In the genomic region with DNA sequence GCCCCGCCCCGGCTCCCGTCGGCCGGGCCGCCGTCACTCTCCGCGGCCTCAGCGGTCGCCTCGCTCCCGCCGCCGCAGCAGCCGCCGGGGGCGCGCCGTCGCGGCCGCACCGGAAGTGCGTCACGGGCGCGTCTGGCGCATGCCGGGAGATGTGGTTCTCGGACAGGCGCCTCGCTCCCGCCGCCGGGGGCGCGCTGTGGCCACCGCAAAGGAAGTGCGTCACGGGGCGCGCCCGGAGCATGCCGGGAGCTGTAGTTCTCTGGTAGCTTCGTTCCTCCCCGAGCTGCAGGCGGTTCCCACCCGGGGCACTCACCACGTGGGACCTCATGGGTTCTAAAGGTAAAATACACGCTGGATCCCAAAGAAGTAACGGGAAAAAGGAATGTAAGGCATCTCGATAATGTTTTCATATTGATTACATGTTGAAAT, we compare ENCODE assay signal across 8 cellular contexts. TPM values are rescaled to one million over a fixed set of nuclear protein-coding genes. Genes with fewer than 3 reads are reported as not detected.
DNase-seq lines count a peak whose midpoint lies in the region; ATAC-seq and FAIRE-seq lines count a peak whose summit lies in the region.

A gene with protein sequence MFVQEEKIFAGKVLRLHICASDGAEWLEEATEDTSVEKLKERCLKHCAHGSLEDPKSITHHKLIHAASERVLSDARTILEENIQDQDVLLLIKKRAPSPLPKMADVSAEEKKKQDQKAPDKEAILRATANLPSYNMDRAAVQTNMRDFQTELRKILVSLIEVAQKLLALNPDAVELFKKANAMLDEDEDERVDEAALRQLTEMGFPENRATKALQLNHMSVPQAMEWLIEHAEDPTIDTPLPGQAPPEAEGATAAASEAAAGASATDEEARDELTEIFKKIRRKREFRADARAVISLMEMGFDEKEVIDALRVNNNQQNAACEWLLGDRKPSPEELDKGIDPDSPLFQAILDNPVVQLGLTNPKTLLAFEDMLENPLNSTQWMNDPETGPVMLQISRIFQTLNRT (minus strand): TSS at position 97 of the 429 bp plus-strand sequence. CDS start 211 bp downstream, outside the sequence.

- H3K9me3 Mint-ChIP-seq in CD8-positive, alpha-beta memory T cell: no peaks in the 10 kb centered on the region
- no peaks in the 10 kb centered on the region for H3K9me3 Mint-ChIP-seq in effector memory CD8-positive, alpha-beta T cell
- H3K9me3 Mint-ChIP-seq in memory B cell: no peaks in the 10 kb centered on the region

- peaks cover 16% of the 10 kb centered on the region for H3K4me1 ChIP-seq in CD8-positive, alpha-beta memory T cell (ENCODE audit: insufficient read depth, low read length)

- H3K9me3 ChIP-seq in CD8-positive, alpha-beta memory T cell (ENCODE audit: low read length): no peaks in the 10 kb centered on the region

- peak within 1 kb of the TSS; percentile 79 to 92 (median 86) for H3K4me3 Mint-ChIP-seq in CD8-positive, alpha-beta memory T cell
- peak within 1 kb of the TSS; percentile 88 to 89 for H3K4me3 Mint-ChIP-seq in effector memory CD8-positive, alpha-beta T cell
- peak within 1 kb of the TSS; percentile 88 for H3K4me3 Mint-ChIP-seq in memory B cell

- POLR2A ChIA-PET in CD8-positive, alpha-beta memory T cell (lab: Charles Lee): interaction anchor here (0.6 to 1.0 kb wide), 2 partner anchors 29 to 54 kb away, joined by 3 read pairs; a partner anchor contains a TSS

- H3K4me3 ChIP-seq in CD8-positive, alpha-beta memory T cell (ENCODE audit: low read length): peak within 1 kb of the TSS; percentile 70

- no peaks in the 10 kb centered on the region for H3K27me3 Mint-ChIP-seq in CD8-positive, alpha-beta memory T cell
- H3K27me3 Mint-ChIP-seq in effector memory CD8-positive, alpha-beta T cell: peaks cover 0 to 10% of the 10 kb centered on the region in 2 donors
- peaks cover 12% of the 10 kb centered on the region for H3K27me3 Mint-ChIP-seq in memory B cell

- H3K27ac ChIP-seq in CD8-positive, alpha-beta memory T cell (ENCODE audit: low read depth, low read length): peak within 1 kb of the TSS; percentile 83

- H3K27ac Mint-ChIP-seq in CD8-positive, alpha-beta memory T cell: peak within 1 kb of the TSS; percentile 55 to 93 (median 86)
- H3K27ac Mint-ChIP-seq in effector memory CD8-positive, alpha-beta T cell: peak within 1 kb of the TSS; percentile 68 to 91
- peak within 1 kb of the TSS; percentile 85 for H3K27ac Mint-ChIP-seq in memory B cell

- CTCF ChIA-PET in CD8-positive, alpha-beta memory T cell (lab: Charles Lee): interaction anchor here (1.8 kb wide), 1 partner anchor 161 kb away, joined by 7 read pairs; no protein-coding TSS in a partner anchor

- peak; percentile 92 to 96 (median 94) for DNase-seq in CD8-positive, alpha-beta memory T cell
- DNase-seq in HTR-8/SVneo (ENCODE audit: insufficient read length, low spot score): peak; percentile 97
- peak; percentile 98 to 100 for DNase-seq in NOMO-1 (lab: John Stamatoyannopoulos, UW; ENCODE audit: unreplicated experiment in 2 of 2)
- peak; percentile 92 to 93 for DNase-seq in activated CD8-positive, alpha-beta memory T cell treated with anti-CD3 and anti-CD28 coated beads for 4 hours (ENCODE audit: low read depth in 2 of 2)
- DNase-seq in effector memory CD8-positive, alpha-beta T cell: peak; percentile 90 to 96 (median 93)
- peak; percentile 92 to 94 for DNase-seq in memory B cell (ENCODE audit: low spot score in 2 of 2)
- DNase-seq in stimulated activated CD8-positive, alpha-beta memory T cell treated with anti-CD3 and anti-CD28 coated beads, Interleukin-12 subunit alpha, Interleukin-12 subunit beta, amount 100 ng/mL, for 1 hour (ENCODE audit: low read depth): peak; percentile 90

- peaks cover 0 to 5% (median 0%) of the 10 kb centered on the region in 3 donors for H3K36me3 Mint-ChIP-seq in CD8-positive, alpha-beta memory T cell
- H3K36me3 Mint-ChIP-seq in effector memory CD8-positive, alpha-beta T cell (ENCODE audit: insufficient read depth): peaks cover 10% of the 10 kb centered on the region
- H3K36me3 Mint-ChIP-seq in memory B cell: peaks cover 4% of the 10 kb centered on the region

- ATAC-seq in GM21367 (IDR thresholded peaks at IDR 0.05; ENCODE audit: unreplicated experiment) (peak; percentile 83), memory B cell (ENCODE audit: low read depth) (peak; percentile 94)
- ATAC-seq in effector memory CD8-positive, alpha-beta T cell (replicated peaks): peak; percentile 92

- no peaks in the 10 kb centered on the region for H3K27me3 ChIP-seq in CD8-positive, alpha-beta memory T cell (ENCODE audit: insufficient read depth, low read length, poor library complexity, severe bottlenecking)

- H3K36me3 ChIP-seq in CD8-positive, alpha-beta memory T cell (ENCODE audit: insufficient read depth, low read length): no peaks in the 10 kb centered on the region

- peaks cover 26 to 39% (median 27%) of the 10 kb centered on the region in 3 donors for H3K4me1 Mint-ChIP-seq in CD8-positive, alpha-beta memory T cell
- peaks cover 16 to 21% of the 10 kb centered on the region in 2 donors for H3K4me1 Mint-ChIP-seq in effector memory CD8-positive, alpha-beta T cell (ENCODE audit: low read depth in 2 of 2)
- H3K4me1 Mint-ChIP-seq in memory B cell: peaks cover 23% of the 10 kb centered on the region

- FAIRE-seq in HTR-8/SVneo (lab: Jason Lieb, UNC): no peak

RNA-seq across cellular contexts. Expression of the gene that starts here (rescaled TPM):
- total RNA-seq in CD8-positive, alpha-beta memory T cell: 10 to 100 TPM; 36.3 to 38.1 TPM
- 27.1 TPM for polyA plus RNA-seq in CD8-positive, alpha-beta memory T cell

Comparison
In these comparisons a context has a peak if more than half of its experiments do, and no peak if none do; other contexts are left out.
1. Peak in every context shown above with its lines: DNase-seq, ATAC-seq, H3K4me3 ChIP-seq and H3K27ac ChIP-seq.